In the genomic region with DNA sequence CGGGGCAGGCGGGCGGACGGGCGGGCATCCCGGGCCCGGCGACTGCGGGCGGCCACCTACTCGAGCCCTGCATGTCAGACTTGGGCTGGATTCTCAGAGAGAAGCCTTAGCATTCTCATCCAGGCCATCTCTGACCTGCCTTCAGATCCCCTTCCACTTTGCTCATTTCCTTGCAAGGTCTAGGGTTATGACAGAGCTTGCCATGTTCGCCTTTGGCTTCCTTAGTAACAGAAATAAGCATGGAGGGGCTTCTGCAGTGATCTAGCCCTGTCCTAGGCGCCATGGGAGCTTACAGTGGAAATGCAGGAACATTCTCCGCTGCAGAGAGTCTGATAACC, we compare ENCODE assay signal across 8 cellular contexts. TPM values are rescaled to one million over a fixed set of nuclear protein-coding genes. Genes with fewer than 3 reads are reported as not detected.
DNase-seq lines count a peak whose midpoint lies in the region; ATAC-seq and TF ChIP-seq lines count a peak whose summit lies in the region.

No MANE protein-coding gene starts in this region.

- DNase-seq in CD4-positive, alpha-beta memory T cell, result peak in 1 of 5 donors; percentile 42
- DNase-seq in LNCaP clone FGC (ENCODE audit: low read depth) (no peak), SW480 (ENCODE audit: low spot score) (no peak), cortex of kidney (lab: John Stamatoyannopoulos, UW) (no peak)

- H3K27me3 Mint-ChIP-seq in CD4-positive, alpha-beta memory T cell, result no peaks in the 10 kb centered on the region
- no peaks in the 10 kb centered on the region for H3K27me3 Mint-ChIP-seq in dendritic cell treated with granulocyte-macrophage colony-stimulating factor and Interleukin-4, amounts not matched to agents 40 ng/mL and 50 ng/mL, for 4 days

- CTCF ChIA-PET in CD4-positive, alpha-beta memory T cell (lab: Charles Lee; ENCODE audit: partially characterized antibody), result interaction anchor here (0.8 to 4.7 kb wide), 14 partner anchors 8 to 103 kb away, joined by 3 to 39 read pairs (median 8); no protein-coding TSS in a partner anchor

- H3K9me2 ChIP-seq in neural cell (ENCODE audit: insufficient read depth, low read length), result no peaks in the 10 kb centered on the region

- peaks cover 34% of the 10 kb centered on the region for H3K79me2 ChIP-seq in neural cell (replicated peaks; ENCODE audit: insufficient read depth, low read length)

- no peak for ATAC-seq in GM18909 (IDR thresholded peaks at IDR 0.05; ENCODE audit: poor library complexity, unreplicated experiment)
- ATAC-seq in HG02840 (IDR thresholded peaks at IDR 0.05; ENCODE audit: low FRiP score, unreplicated experiment), result no peak

- no peak for TF ChIP-seq RAD21 in neural cell (conservative IDR thresholded peaks at IDR 0.05)

- peak overlapping the region; percentile 78 for H3K4me2 ChIP-seq in neural cell (ENCODE audit: low read length)

- POLR2A ChIA-PET in CD4-positive, alpha-beta memory T cell (lab: Charles Lee; ENCODE audit: partially characterized antibody), result interaction anchor here (0.5 to 7.3 kb wide), 23 partner anchors 9 to 1836 kb away, joined by 3 to 308 read pairs (median 3); partner anchors contain the start of genes CYTIP and MARCHF7

- no peaks in the 10 kb centered on the region for H4K20me1 ChIP-seq in neural cell (ENCODE audit: insufficient read depth)

- TF ChIP-seq EP300 in neural cell (conservative IDR thresholded peaks at IDR 0.05; ENCODE audit: poor library complexity, severe bottlenecking), result no peak

- H3K4me3 ChIP-seq in CD4-positive, alpha-beta memory T cell (ENCODE audit: low read length in 2 of 2), result peak overlapping the region; percentile 53 to 74
- peak overlapping the region; percentile 63 for H3K4me3 ChIP-seq in LNCaP clone FGC (ENCODE audit: low read depth, low read length)
- peak overlapping the region; percentile 74 for H3K4me3 ChIP-seq in neural cell (ENCODE audit: low read length)

- H3K27ac ChIP-seq in CD4-positive, alpha-beta memory T cell (ENCODE audit: low read depth, low read length), result peak overlapping the region; percentile 66
- H3K27ac ChIP-seq in neural cell (ENCODE audit: low read length), result peak overlapping the region; percentile 80

- TF ChIP-seq CTCF in LNCaP clone FGC (IDR thresholded peaks at IDR 0.05; ENCODE audit: control insufficient read depth, extremely low read depth, insufficient read depth) (no peak), neural cell (IDR thresholded peaks at IDR 0.05; ENCODE audit: poor library complexity, severe bottlenecking) (no peak)

- peak overlapping the region; percentile 18 for H2AFZ ChIP-seq in neural cell (ENCODE audit: low read depth, low read length)

- no peaks in the 10 kb centered on the region for H3F3A ChIP-seq in neural cell (ENCODE audit: insufficient read depth, low read length, poor library complexity, severe bottlenecking)

- intact Hi-C loops in CD4-positive, alpha-beta memory T cell (cut with micrococcal nuclease), result loop anchor here (1.0 to 10.0 kb wide), 7 partner anchors 21 to 1836 kb away; partner anchors contain the start of genes ACVR1C, CCDC148, MARCHF7 and NR4A2
- intact Hi-C loops in dendritic cell treated with granulocyte-macrophage colony-stimulating factor and Interleukin-4, amounts not matched to agents 40 ng/mL and 50 ng/mL, for 4 days (cut with micrococcal nuclease), result no loop called here

- peak overlapping the region; percentile 81 to 91 (median 88) for H3K4me3 Mint-ChIP-seq in CD4-positive, alpha-beta memory T cell
- H3K4me3 Mint-ChIP-seq in dendritic cell treated with granulocyte-macrophage colony-stimulating factor and Interleukin-4, amounts not matched to agents 40 ng/mL and 50 ng/mL, for 4 days, result peak overlapping the region; percentile 79

- H3K27ac Mint-ChIP-seq in CD4-positive, alpha-beta memory T cell, result peak overlapping the region; percentile 33 to 90 (median 65)
- H3K27ac Mint-ChIP-seq in dendritic cell treated with granulocyte-macrophage colony-stimulating factor and Interleukin-4, amounts not matched to agents 40 ng/mL and 50 ng/mL, for 4 days, result peak overlapping the region; percentile 80

- no peaks in the 10 kb centered on the region for H3K9me3 Mint-ChIP-seq in CD4-positive, alpha-beta memory T cell
- no peaks in the 10 kb centered on the region for H3K9me3 Mint-ChIP-seq in dendritic cell treated with granulocyte-macrophage colony-stimulating factor and Interleukin-4, amounts not matched to agents 40 ng/mL and 50 ng/mL, for 4 days

- peaks cover 0 to 14% of the 10 kb centered on the region in 2 donors for H3K36me3 Mint-ChIP-seq in CD4-positive, alpha-beta memory T cell
- peaks cover 6% of the 10 kb centered on the region for H3K36me3 Mint-ChIP-seq in dendritic cell treated with granulocyte-macrophage colony-stimulating factor and Interleukin-4, amounts not matched to agents 40 ng/mL and 50 ng/mL, for 4 days (ENCODE audit: low read depth)

- H3K36me3 ChIP-seq in CD4-positive, alpha-beta memory T cell (ENCODE audit: insufficient read depth, low read length), result peaks cover 4% of the 10 kb centered on the region
- H3K36me3 ChIP-seq in neural cell (ENCODE audit: insufficient read depth, low read length), result no peaks in the 10 kb centered on the region

- peak overlapping the region; percentile 79 for H3K9ac ChIP-seq in neural cell (ENCODE audit: low read length)

- H3K9me3 ChIP-seq in CD4-positive, alpha-beta memory T cell (ENCODE audit: control insufficient read depth in 1 of 2, low read length in 2 of 2), result no peaks in the 10 kb centered on the region
- H3K9me3 ChIP-seq in neural cell (ENCODE audit: low read length), result no peaks in the 10 kb centered on the region

- H3K4me1 Mint-ChIP-seq in CD4-positive, alpha-beta memory T cell, result peaks cover 41 to 64% (median 55%) of the 10 kb centered on the region in 4 donors
- peaks cover 35% of the 10 kb centered on the region for H3K4me1 Mint-ChIP-seq in dendritic cell treated with granulocyte-macrophage colony-stimulating factor and Interleukin-4, amounts not matched to agents 40 ng/mL and 50 ng/mL, for 4 days (ENCODE audit: low read depth)

- no peaks in the 10 kb centered on the region for H3K27me3 ChIP-seq in CD4-positive, alpha-beta memory T cell (ENCODE audit: insufficient read depth, low read length)
- no peaks in the 10 kb centered on the region for H3K27me3 ChIP-seq in neural cell (ENCODE audit: insufficient read depth, low read depth, low read length)

- peaks cover 66% of the 10 kb centered on the region for H3K4me1 ChIP-seq in CD4-positive, alpha-beta memory T cell (ENCODE audit: insufficient read depth, low read length)

TF ChIP-seq in neural cell, 6 proteins besides CTCF, POLR2A, EP300 and RAD21:
- TF ChIP-seq REST (IDR thresholded peaks at IDR 0.05; ENCODE audit: borderline replicate concordance), result no peak
- no peak for TF ChIP-seq TAF1 (IDR thresholded peaks at IDR 0.05; ENCODE audit: low read depth)
- TF ChIP-seq EZH2 (IDR thresholded peaks at IDR 0.05; ENCODE audit: borderline replicate concordance, insufficient read depth, low read length, poor library complexity, severe bottlenecking), result no peak
- TF ChIP-seq POLR2AphosphoS5 (IDR thresholded peaks at IDR 0.05), result no peak
- no peak for TF ChIP-seq SMC3 (conservative IDR thresholded peaks at IDR 0.05; ENCODE audit: poor library complexity)
- TF ChIP-seq MXI1 (conservative IDR thresholded peaks at IDR 0.05; ENCODE audit: poor library complexity, severe bottlenecking), result no peak
TF ChIP-seq in neural cell: peak in this region for 0.

RNA-seq across cellular contexts. Expression of gene ACVR1, which starts 0.6 kb away (rescaled TPM):
- total RNA-seq in CD4-positive, alpha-beta memory T cell, result 10 to 100 TPM; 26.9 to 31.9 TPM
- polyA plus RNA-seq in CD4-positive, alpha-beta memory T cell, result 10 to 100 TPM; 16.1 to 23.3 TPM
- 4.0 and 4.7 TPM in 2 replicates for polyA plus RNA-seq in neural cell
- 6.1 and 8.9 TPM in 2 replicates for polyA minus RNA-seq in neural cell
